8 cellular contexts compared by ENCODE assay signal in genomic region chr1:65148178-65148547, GRCh38. TPM values are rescaled to one million over a fixed set of nuclear protein-coding genes. Genes with fewer than 3 reads are reported as not detected.
DNase-seq lines count a peak whose midpoint lies in the region; ATAC-seq and TF ChIP-seq lines count a peak whose summit lies in the region.
"Not testable (repeated sequence)": the region's sequence is repeated elsewhere in the genome, so short reads cannot be mapped to it uniquely, and the experiment has no call there.

TSS of gene AK4 (plus strand) at chr1:65148203. CDS start at chr1:65148408, 205 bp downstream.

- CTCF ChIA-PET in A673 (lab: Charles Lee): not testable (repeated sequence)

- H3K9ac ChIP-seq in Loucy (ENCODE audit: low read depth, low read length, poor library complexity, severe bottlenecking): peak within 1 kb of the TSS; percentile 80

- intact Hi-C loops in A673 (cut with micrococcal nuclease; ENCODE audit: unreplicated experiment); left lung (cut with DNase I): not testable (repeated sequence)
- intact Hi-C loops in psoas muscle (cut with DNase I): loop anchor here in 1 of 2 donors (10.0 kb wide), 1 partner anchor 57 kb away; no protein-coding TSS in a partner anchor

- peaks cover 44% of the 10 kb centered on the region for H3K27me3 Mint-ChIP-seq in activated T-cell treated with anti-CD3 and anti-CD28 coated beads, Interleukin-2, amount 50 U/mL, for 4 hours (ENCODE audit: low read depth)

- H3K4me3 ChIP-seq in A673 (ENCODE audit: low read depth, low read length, poor library complexity, severe bottlenecking) (peak within 1 kb of the TSS; percentile 79), Loucy (ENCODE audit: low read length, poor library complexity, severe bottlenecking) (peak within 1 kb of the TSS; percentile 85), left lung (peak within 1 kb of the TSS; percentile 69 to 74), psoas muscle (peak within 1 kb of the TSS; percentile 83)

- H3K9me3 ChIP-seq in A673 (ENCODE audit: low read depth, low read length, poor library complexity, severe bottlenecking); Loucy (ENCODE audit: insufficient read depth, low read depth, low read length); left lung; psoas muscle: not testable (repeated sequence)

- ATAC-seq in GM19043 (IDR thresholded peaks at IDR 0.05; ENCODE audit: low read depth, unreplicated experiment): peak; percentile 14
- ATAC-seq in HG02852 (IDR thresholded peaks at IDR 0.05; ENCODE audit: unreplicated experiment): peak; percentile 14
- peak; percentile 49 to 56 for ATAC-seq in activated T-cell treated with anti-CD3 and anti-CD28 coated beads, Interleukin-2, amount 50 U/mL, for 4 hours
- peak; percentile 39 for ATAC-seq in left lung
- peak; percentile 19 to 66 (median 44) for ATAC-seq in psoas muscle

- H3K4me1 Mint-ChIP-seq in activated T-cell treated with anti-CD3 and anti-CD28 coated beads, Interleukin-2, amount 50 U/mL, for 4 hours (ENCODE audit: low read depth): peaks cover 11% of the 10 kb centered on the region

- not testable (repeated sequence) for H3K9me2 ChIP-seq in Loucy (replicated peaks; ENCODE audit: low read depth, low read length)

- H4K20me1 ChIP-seq in Loucy (ENCODE audit: insufficient read depth, low read length, poor library complexity, severe bottlenecking): peaks cover 29% of the 10 kb centered on the region

- not testable (repeated sequence) for TF ChIP-seq CTCF in A673 (conservative IDR thresholded peaks at IDR 0.05; ENCODE audit: low read depth, low read length); Loucy (conservative IDR thresholded peaks at IDR 0.05; ENCODE audit: low read length); left lung (IDR thresholded peaks at IDR 0.05); psoas muscle (IDR thresholded peaks at IDR 0.05)

- H3K27ac ChIP-seq in A673 (ENCODE audit: low read depth, low read length, poor library complexity, severe bottlenecking): peak within 1 kb of the TSS; percentile 50
- H3K27ac ChIP-seq in left lung: not testable (repeated sequence)
- H3K27ac ChIP-seq in psoas muscle: peak within 1 kb of the TSS; percentile 62

- in situ Hi-C loops in endometrial microvascular endothelial cells (cut with HindIII; ENCODE audit: inconsistent ontology term, low pct_unique_long_range_greater_than_20kb, low sequenced_read_pairs): not testable (repeated sequence)

- H3K79me2 ChIP-seq in Loucy (ENCODE audit: insufficient read depth, low read length): peaks cover 51% of the 10 kb centered on the region

- not testable (repeated sequence) for H3K27me3 ChIP-seq in A673 (replicated peaks; ENCODE audit: insufficient read depth, low read depth, low read length, poor library complexity); Loucy (ENCODE audit: insufficient read depth, low read length, poor library complexity, severe bottlenecking)
- H3K27me3 ChIP-seq in left lung (peaks cover 5 to 43% of the 10 kb centered on the region in 2 donors), psoas muscle (ENCODE audit: insufficient read depth in 3 of 3, low read length in 2 of 3) (peaks cover 0 to 13% (median 3%) of the 10 kb centered on the region in 3 donors)

- peak within 1 kb of the TSS; percentile 83 for H3K4me2 ChIP-seq in Loucy (ENCODE audit: low read depth, low read length, poor library complexity, severe bottlenecking)

- WGBS in psoas muscle, 3 donors: 0% methylated on average over 4 to 17 of the region's 33 CpGs; no CpG with 5 or more reads in 1 of the 3 donors

- BruUV-seq in A673 (replicated peaks; lab: Mats Ljungman, UMichigan): not testable (repeated sequence)

- H3K4me1 ChIP-seq in A673 (ENCODE audit: insufficient read depth, low read length, poor library complexity, severe bottlenecking) (peaks cover 13% of the 10 kb centered on the region), Loucy (ENCODE audit: insufficient read depth, low read length, poor library complexity, severe bottlenecking) (peaks cover 44% of the 10 kb centered on the region), left lung (peaks cover 3 to 25% of the 10 kb centered on the region in 2 donors)
- not testable (repeated sequence) for H3K4me1 ChIP-seq in psoas muscle

- not testable (repeated sequence) for H3K36me3 Mint-ChIP-seq in activated T-cell treated with anti-CD3 and anti-CD28 coated beads, Interleukin-2, amount 50 U/mL, for 4 hours (ENCODE audit: insufficient read depth)

- not testable (repeated sequence) for H3F3A ChIP-seq in Loucy (ENCODE audit: low read depth)

- not testable (repeated sequence) for DNase-seq in A673 (ENCODE audit: low spot score); activated T-cell treated with anti-CD3 and anti-CD28 coated beads, Interleukin-2, amount 50 U/mL, for 4 hours; left lung; psoas muscle

- not testable (repeated sequence) for H3K36me3 ChIP-seq in A673 (ENCODE audit: insufficient read depth, low read length, poor library complexity, severe bottlenecking); Loucy (ENCODE audit: insufficient read depth, low read length); left lung; psoas muscle (ENCODE audit: insufficient read depth in 1 of 2, low read depth in 1 of 2)

- H2AFZ ChIP-seq in Loucy (ENCODE audit: low read length): peak within 1 kb of the TSS; percentile 70

- H3K9me3 Mint-ChIP-seq in activated T-cell treated with anti-CD3 and anti-CD28 coated beads, Interleukin-2, amount 50 U/mL, for 4 hours: not testable (repeated sequence)

- POLR2A ChIA-PET in A673 (lab: Charles Lee; ENCODE audit: low non-redundant PET): interaction anchor here (0.6 kb wide), 1 partner anchor 1787 kb away, joined by 5 read pairs; no protein-coding TSS in a partner anchor

- H3K4me3 Mint-ChIP-seq in activated T-cell treated with anti-CD3 and anti-CD28 coated beads, Interleukin-2, amount 50 U/mL, for 4 hours: peak within 1 kb of the TSS; percentile 76

RNA-seq across cellular contexts. Expression of gene AK4, which starts in this region (rescaled TPM):
- total RNA-seq in A673 (2021): 5.5 and 11.1 TPM in 2 replicates
- total RNA-seq in activated T-cell treated with anti-CD3 and anti-CD28 coated beads, Interleukin-2, amount 50 U/mL, for 4 hours: 10 to 100 TPM; 11.3 to 15.9 (median 11.5) TPM
- 11.2 TPM for total RNA-seq in endometrial microvascular endothelial cells (ENCODE audit: inconsistent ontology term)
- 1 to 10 TPM; 3.3 to 8.7 TPM for total RNA-seq in left lung
- total RNA-seq in psoas muscle: 10 to 100 TPM in 2 of 4 donors, 1 to 10 TPM in 2; 1.1 to 29.0 (median 12.3) TPM
- 1 to 10 TPM in 1 of 3 donors, under 1 TPM in 2; 0.37 to 1.4 (median 0.82) TPM for polyA plus RNA-seq in psoas muscle
